In genomic region chr12:78146365-78146772, GRCh38 we compare ENCODE assay signal across 8 cellular contexts.
DNase-seq lines count a peak whose midpoint lies in the region; ATAC-seq and TF ChIP-seq lines count a peak whose summit lies in the region.

No MANE protein-coding gene starts in this region.

- DNase-seq in BJ (ENCODE audit: low read depth), result no peak
- DNase-seq in HS-27A (ENCODE audit: low read depth), result peak; percentile 9
- DNase-seq in OCI-M1 (lab: John Stamatoyannopoulos, UW), result peak; percentile 41
- DNase-seq in fibroblast of mammary gland (ENCODE audit: low read depth), result peak; percentile 65
- DNase-seq in sciatic nerve (ENCODE audit: low spot score), result no peak
- no peak for DNase-seq in mucosa of gallbladder (ENCODE audit: low spot score)
- no peak for DNase-seq in GM19238 (ENCODE audit: insufficient read length, low spot score)

- H3K36me3 ChIP-seq in BJ (ENCODE audit: control insufficient read depth, insufficient read depth, low read length), result peaks cover 2% of the 10 kb centered on the region

- intact Hi-C loops in sciatic nerve (cut with DNase I), result no loop called here

- CTCF ChIA-PET in BJ (lab: Yijun Ruan, JAX), result interaction anchor here (0.7 to 1.6 kb wide), 6 partner anchors 12 to 62 kb away, joined by 3 to 8 read pairs (median 3); no protein-coding TSS in a partner anchor

- POLR2A ChIA-PET in BJ (lab: Charles Lee), result no interaction called here

- ATAC-seq in GM18868 (IDR thresholded peaks at IDR 0.05; ENCODE audit: unreplicated experiment), result peak; percentile 86
- peak; percentile 34 for ATAC-seq in sciatic nerve

- TF ChIP-seq CTCF in BJ (IDR thresholded peaks at IDR 0.05; ENCODE audit: insufficient read depth, low read depth, low read length) (peak; percentile 70), fibroblast of mammary gland (conservative IDR thresholded peaks at IDR 0.05; ENCODE audit: control insufficient read depth, insufficient read depth, low read depth, low read length) (peak; percentile 75)

- H3K27me3 ChIP-seq in BJ (ENCODE audit: control insufficient read depth, insufficient read depth, low read length), result no peaks in the 10 kb centered on the region

- no peak overlapping the region for H3K4me3 ChIP-seq in BJ (ENCODE audit: low read depth, low read length)
- H3K4me3 ChIP-seq in fibroblast of mammary gland (ENCODE audit: control insufficient read depth, low read depth, low read length), result no peak overlapping the region

Comparison
In these comparisons a context has a peak if more than half of its experiments do, and no peak if none do; other contexts are left out.
1. DNase-seq: peak in HS-27A (single experiment), OCI-M1 (single experiment) and fibroblast of mammary gland (single experiment); none in BJ (single experiment), sciatic nerve (single experiment), mucosa of gallbladder (single experiment) and GM19238 (single experiment).